Comparison of ENCODE assay signal across 8 cellular contexts in the genomic region with DNA sequence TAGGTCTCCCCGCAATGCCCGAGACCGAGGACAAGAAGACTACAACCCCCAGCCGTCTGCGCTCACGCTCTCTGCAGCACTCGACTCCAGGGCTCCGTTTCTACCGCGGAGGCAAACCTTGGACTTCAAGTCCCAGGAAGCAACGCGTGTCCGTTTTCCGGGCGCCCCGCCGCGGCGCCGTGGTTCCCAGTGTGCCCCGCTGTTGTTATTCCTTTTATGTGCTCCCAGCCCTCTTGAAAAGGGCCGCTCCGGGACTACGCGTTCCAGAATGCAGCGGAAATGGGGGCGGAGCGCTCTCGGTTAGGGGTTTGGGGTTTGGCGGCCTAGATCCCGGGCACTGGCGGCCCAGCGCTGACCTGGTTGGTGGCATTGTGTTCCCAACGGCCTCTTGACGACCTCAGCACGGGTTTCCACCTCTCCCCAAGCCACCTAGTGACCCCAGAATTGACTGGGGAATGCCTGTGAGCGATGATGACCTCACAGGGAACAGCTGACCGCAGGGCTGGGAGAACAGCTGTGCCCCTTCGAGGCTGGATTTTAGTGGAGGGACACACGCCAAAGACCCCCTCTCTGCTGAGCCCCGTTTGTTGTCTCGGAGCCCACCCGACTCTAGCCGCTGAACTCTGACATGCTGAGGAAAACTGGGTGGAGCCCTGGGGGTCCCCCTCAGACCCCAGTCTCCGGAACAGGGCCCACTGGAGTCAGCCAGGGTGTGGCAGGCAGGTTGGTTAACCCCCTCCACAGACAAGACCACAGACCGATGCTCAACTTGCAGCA. TPM values are rescaled to one million over a fixed set of nuclear protein-coding genes. Genes with fewer than 3 reads are reported as not detected.
DNase-seq lines count a peak whose midpoint lies in the region; ATAC-seq, FAIRE-seq and TF ChIP-seq lines count a peak whose summit lies in the region.

No MANE protein-coding gene starts in this region.

- no peak for TF ChIP-seq RAD21 in neural cell (conservative IDR thresholded peaks at IDR 0.05)

- peak; percentile 93 for ATAC-seq in stimulated activated naive CD8-positive, alpha-beta T cell treated with anti-CD3 and anti-CD28 coated beads, Interleukin-15, amount 100 ng/mL, for 72 hours

- peak; percentile 31 for TF ChIP-seq EP300 in neural cell (conservative IDR thresholded peaks at IDR 0.05; ENCODE audit: poor library complexity, severe bottlenecking)

- H3F3A ChIP-seq in MM.1S (ENCODE audit: insufficient read depth, low read length) (peaks cover 12% of the 10 kb centered on the region), neural cell (ENCODE audit: insufficient read depth, low read length, poor library complexity, severe bottlenecking) (peaks cover 6% of the 10 kb centered on the region)

- H3K9me3 ChIP-seq in MM.1S (replicated peaks; ENCODE audit: insufficient read depth, low read length) (no peaks in the 10 kb centered on the region), neural cell (ENCODE audit: low read length) (no peaks in the 10 kb centered on the region)

- no peaks in the 10 kb centered on the region for H3K9me2 ChIP-seq in MM.1S (replicated peaks; ENCODE audit: insufficient read depth, low read length)
- H3K9me2 ChIP-seq in neural cell (ENCODE audit: insufficient read depth, low read length), result no peaks in the 10 kb centered on the region

- H3K36me3 ChIP-seq in MM.1S (replicated peaks; ENCODE audit: insufficient read depth, low read length) (no peaks in the 10 kb centered on the region), neural cell (ENCODE audit: insufficient read depth, low read length) (no peaks in the 10 kb centered on the region)

- no peaks in the 10 kb centered on the region for H3K27me3 ChIP-seq in MM.1S (replicated peaks; ENCODE audit: insufficient read depth, low read length)
- peaks cover 7% of the 10 kb centered on the region for H3K27me3 ChIP-seq in neural cell (ENCODE audit: insufficient read depth, low read depth, low read length)

- H3K4me1 ChIP-seq in MM.1S (ENCODE audit: low read length), result peaks cover 6% of the 10 kb centered on the region

- H3K4me1 Mint-ChIP-seq in stimulated activated naive CD8-positive, alpha-beta T cell treated with anti-CD3 and anti-CD28 coated beads, Interleukin-15, amount 100 ng/mL, for 72 hours, result peaks cover 49% of the 10 kb centered on the region

- H3K9ac ChIP-seq in MM.1S (ENCODE audit: low read length) (peak overlapping the region; percentile 66), neural cell (ENCODE audit: low read length) (peak overlapping the region; percentile 88)

- DNase-seq in HCEC 1CT (peak; percentile 100), MM.1S (peak; percentile 100), SHP77 treated with DMSO at 0.1 percent for 48 hours (lab: John Stamatoyannopoulos, UW) (peak; percentile 98), activated gamma-delta T cell treated with Interleukin-2 at 50 U/mL for 16 hours (peak; percentile 96), fibroblast of villous mesenchyme (ENCODE audit: low read depth) (peak; percentile 100)
- DNase-seq in stimulated activated naive CD8-positive, alpha-beta T cell treated with anti-CD3 and anti-CD28 coated beads, Interleukin-15, amount 100 ng/mL, for 72 hours, result peak; percentile 94 to 98

- H3K4me3 ChIP-seq in MM.1S (ENCODE audit: low read length) (peak overlapping the region; percentile 87), fibroblast of villous mesenchyme (ENCODE audit: low read depth, low read length) (peak overlapping the region; percentile 87), neural cell (ENCODE audit: low read length) (peak overlapping the region; percentile 92)

- peak; percentile 98 for FAIRE-seq in G401.6 (lab: Jason Lieb, UNC)

- peaks cover 36% of the 10 kb centered on the region for H3K79me2 ChIP-seq in MM.1S (ENCODE audit: low read length)
- H3K79me2 ChIP-seq in neural cell (replicated peaks; ENCODE audit: insufficient read depth, low read length), result no peaks in the 10 kb centered on the region

- H2AFZ ChIP-seq in MM.1S (ENCODE audit: low read length), result peak overlapping the region; percentile 90
- peak overlapping the region; percentile 84 for H2AFZ ChIP-seq in neural cell (ENCODE audit: low read depth, low read length)

- no peaks in the 10 kb centered on the region for H3K9me3 Mint-ChIP-seq in stimulated activated naive CD8-positive, alpha-beta T cell treated with anti-CD3 and anti-CD28 coated beads, Interleukin-15, amount 100 ng/mL, for 72 hours

- H3K27ac ChIP-seq in MM.1S (ENCODE audit: low read length) (peak overlapping the region; percentile 65; the same call in 1 of the 2 replicates), neural cell (ENCODE audit: low read length) (peak overlapping the region; percentile 95)

- H3K27me3 Mint-ChIP-seq in stimulated activated naive CD8-positive, alpha-beta T cell treated with anti-CD3 and anti-CD28 coated beads, Interleukin-15, amount 100 ng/mL, for 72 hours, result no peaks in the 10 kb centered on the region

- no peak for TF ChIP-seq CTCF in MM.1S (IDR thresholded peaks at IDR 0.05; ENCODE audit: low read length)
- no peak for TF ChIP-seq CTCF in fibroblast of villous mesenchyme (IDR thresholded peaks at IDR 0.05; ENCODE audit: insufficient read depth, low read depth, low read length)
- TF ChIP-seq CTCF in neural cell (IDR thresholded peaks at IDR 0.05; ENCODE audit: poor library complexity, severe bottlenecking), result peak; percentile 32

- H3K4me2 ChIP-seq in MM.1S (ENCODE audit: low read depth, low read length) (peak overlapping the region; percentile 98), neural cell (ENCODE audit: low read length) (peak overlapping the region; percentile 84)

- peak overlapping the region; percentile 97 to 99 for H3K4me3 Mint-ChIP-seq in stimulated activated naive CD8-positive, alpha-beta T cell treated with anti-CD3 and anti-CD28 coated beads, Interleukin-15, amount 100 ng/mL, for 72 hours

- peak overlapping the region; percentile 95 to 97 for H3K27ac Mint-ChIP-seq in stimulated activated naive CD8-positive, alpha-beta T cell treated with anti-CD3 and anti-CD28 coated beads, Interleukin-15, amount 100 ng/mL, for 72 hours

- H4K20me1 ChIP-seq in MM.1S (ENCODE audit: insufficient read depth, low read length), result no peaks in the 10 kb centered on the region
- no peaks in the 10 kb centered on the region for H4K20me1 ChIP-seq in neural cell (ENCODE audit: insufficient read depth)

TF ChIP-seq in neural cell, 6 proteins besides CTCF, POLR2A, EP300 and RAD21:
- TF ChIP-seq, protein P1, sequence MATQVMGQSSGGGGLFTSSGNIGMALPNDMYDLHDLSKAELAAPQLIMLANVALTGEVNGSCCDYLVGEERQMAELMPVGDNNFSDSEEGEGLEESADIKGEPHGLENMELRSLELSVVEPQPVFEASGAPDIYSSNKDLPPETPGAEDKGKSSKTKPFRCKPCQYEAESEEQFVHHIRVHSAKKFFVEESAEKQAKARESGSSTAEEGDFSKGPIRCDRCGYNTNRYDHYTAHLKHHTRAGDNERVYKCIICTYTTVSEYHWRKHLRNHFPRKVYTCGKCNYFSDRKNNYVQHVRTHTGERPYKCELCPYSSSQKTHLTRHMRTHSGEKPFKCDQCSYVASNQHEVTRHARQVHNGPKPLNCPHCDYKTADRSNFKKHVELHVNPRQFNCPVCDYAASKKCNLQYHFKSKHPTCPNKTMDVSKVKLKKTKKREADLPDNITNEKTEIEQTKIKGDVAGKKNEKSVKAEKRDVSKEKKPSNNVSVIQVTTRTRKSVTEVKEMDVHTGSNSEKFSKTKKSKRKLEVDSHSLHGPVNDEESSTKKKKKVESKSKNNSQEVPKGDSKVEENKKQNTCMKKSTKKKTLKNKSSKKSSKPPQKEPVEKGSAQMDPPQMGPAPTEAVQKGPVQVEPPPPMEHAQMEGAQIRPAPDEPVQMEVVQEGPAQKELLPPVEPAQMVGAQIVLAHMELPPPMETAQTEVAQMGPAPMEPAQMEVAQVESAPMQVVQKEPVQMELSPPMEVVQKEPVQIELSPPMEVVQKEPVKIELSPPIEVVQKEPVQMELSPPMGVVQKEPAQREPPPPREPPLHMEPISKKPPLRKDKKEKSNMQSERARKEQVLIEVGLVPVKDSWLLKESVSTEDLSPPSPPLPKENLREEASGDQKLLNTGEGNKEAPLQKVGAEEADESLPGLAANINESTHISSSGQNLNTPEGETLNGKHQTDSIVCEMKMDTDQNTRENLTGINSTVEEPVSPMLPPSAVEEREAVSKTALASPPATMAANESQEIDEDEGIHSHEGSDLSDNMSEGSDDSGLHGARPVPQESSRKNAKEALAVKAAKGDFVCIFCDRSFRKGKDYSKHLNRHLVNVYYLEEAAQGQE (IDR thresholded peaks at IDR 0.05; ENCODE audit: borderline replicate concordance), result no peak
- TF ChIP-seq MXI1 (conservative IDR thresholded peaks at IDR 0.05; ENCODE audit: poor library complexity, severe bottlenecking) (peak; percentile 78), SMC3 (conservative IDR thresholded peaks at IDR 0.05; ENCODE audit: poor library complexity) (no peak), TAF1 (IDR thresholded peaks at IDR 0.05; ENCODE audit: low read depth) (peak; percentile 31), POLR2AphosphoS5 (IDR thresholded peaks at IDR 0.05) (peak; percentile 61), EZH2 (IDR thresholded peaks at IDR 0.05; ENCODE audit: borderline replicate concordance, insufficient read depth, low read length, poor library complexity, severe bottlenecking) (no peak)

RNA-seq across cellular contexts. Expression of gene CDK5, which starts 0.5 kb away (rescaled TPM):
- 22.2 and 22.9 TPM in 2 replicates for total RNA-seq in fibroblast of villous mesenchyme
- 82.2 and 88.3 TPM in 2 replicates for polyA plus RNA-seq in neural cell
- 49.3 and 49.7 TPM in 2 replicates for polyA minus RNA-seq in neural cell

RNA-seq across cellular contexts. Expression of gene SLC4A2, which starts 1.2 kb away (rescaled TPM):
- 85.5 and 102 TPM in 2 replicates for total RNA-seq in fibroblast of villous mesenchyme
- 2.4 and 4.8 TPM in 2 replicates for polyA plus RNA-seq in neural cell
- polyA minus RNA-seq in neural cell, result 4.4 and 5.6 TPM in 2 replicates

RNA-seq across cellular contexts. Expression of gene ASIC3, which starts 9.8 kb away (rescaled TPM):
- total RNA-seq in fibroblast of villous mesenchyme, result under 0.01 and 0.32 TPM in 2 replicates
- 3.3 and 4.4 TPM in 2 replicates for polyA plus RNA-seq in neural cell
- polyA minus RNA-seq in neural cell, result 0.49 and 1.6 TPM in 2 replicates

RNA-seq across cellular contexts. Expression of gene FASTK, which starts 22.4 kb away (rescaled TPM):
- total RNA-seq in fibroblast of villous mesenchyme, result 87.2 and 103 TPM in 2 replicates
- polyA plus RNA-seq in neural cell, result 147 and 182 TPM in 2 replicates
- polyA minus RNA-seq in neural cell, result 45.5 and 52.8 TPM in 2 replicates

RNA-seq across cellular contexts. Expression of gene TMUB1, which starts 25.1 kb away (rescaled TPM):
- 17.7 and 21.6 TPM in 2 replicates for total RNA-seq in fibroblast of villous mesenchyme
- polyA plus RNA-seq in neural cell, result 35.2 and 43.9 TPM in 2 replicates
- 12.5 and 13.4 TPM in 2 replicates for polyA minus RNA-seq in neural cell

Comparison
In these comparisons a context has a peak if more than half of its experiments do, and no peak if none do; other contexts are left out.
1. Peak in every context shown above with its lines: DNase-seq, ATAC-seq, H3K4me3 ChIP-seq and H3K27ac ChIP-seq.